In genomic region chr10:88386204-88386877, GRCh38 we compare ENCODE assay signal across 8 cellular contexts.
DNase-seq lines count a peak whose midpoint lies in the region; ATAC-seq, FAIRE-seq and TF ChIP-seq lines count a peak whose summit lies in the region.

No MANE protein-coding gene starts in this region.

- DNase-seq in Panc1 (ENCODE audit: low read depth, low spot score) (no peak), Right ventricle myocardium superior (no peak), suprapubic skin (ENCODE audit: low spot score in 2 of 2) (no peak), NCI-H510A treated with DMSO at 0.1 percent for 48 hours (lab: John Stamatoyannopoulos, UW) (no peak), H4 (ENCODE audit: low spot score) (no peak), H54 (ENCODE audit: insufficient read length, low spot score) (no peak)

- no peaks in the 10 kb centered on the region; the same call in 1 of the 2 replicates for H3K27me3 ChIP-seq in Panc1 (ENCODE audit: control insufficient read depth, insufficient read depth, low read length)
- no peaks in the 10 kb centered on the region for H3K27me3 ChIP-seq in suprapubic skin

- no peak for TF ChIP-seq POLR2A in suprapubic skin (IDR thresholded peaks at IDR 0.05)
- no peak for TF ChIP-seq POLR2A in H54 (IDR thresholded peaks at IDR 0.05; ENCODE audit: low read depth, low read length)

- in situ Hi-C loops in Panc1 (cut with HindIII; ENCODE audit: low pct_unique_long_range_greater_than_20kb, low sequenced_read_pairs): no loop called here

- H3K4me1 ChIP-seq in Panc1 (ENCODE audit: control insufficient read depth, insufficient read depth, low read length): peaks cover 11% of the 10 kb centered on the region
- H3K4me1 ChIP-seq in suprapubic skin: peaks cover 30% of the 10 kb centered on the region

- CTCF ChIA-PET in Panc1 (lab: Charles Lee): interaction anchor here (0.5 kb wide), 1 partner anchor 10 kb away, joined by 3 read pairs; no protein-coding TSS in a partner anchor

- H3K36me3 ChIP-seq in Panc1 (ENCODE audit: control insufficient read depth, insufficient read depth, low read length): no peaks in the 10 kb centered on the region
- no peaks in the 10 kb centered on the region for H3K36me3 ChIP-seq in suprapubic skin

- no peak for FAIRE-seq in H54 (lab: Jason Lieb, UNC)

- H3K9me3 ChIP-seq in Panc1 (ENCODE audit: control insufficient read depth, insufficient read depth, low read depth, low read length) (no peaks in the 10 kb centered on the region), suprapubic skin (no peaks in the 10 kb centered on the region)

- H3K27ac ChIP-seq in Panc1 (ENCODE audit: low read length) (peak overlapping the region; percentile 62; the same call in 1 of the 2 replicates), suprapubic skin (peak overlapping the region; percentile 32)

- ATAC-seq in GM18867 (IDR thresholded peaks at IDR 0.05; ENCODE audit: unreplicated experiment) (peak; percentile 40), HG02798 (IDR thresholded peaks at IDR 0.05; ENCODE audit: poor library complexity, unreplicated experiment) (peak; percentile 49), Panc1 (no peak), Right ventricle myocardium superior (ENCODE audit: poor library complexity) (peak; percentile 26)

- TF ChIP-seq CTCF in Panc1 (IDR thresholded peaks at IDR 0.05): no peak
- TF ChIP-seq CTCF in suprapubic skin (IDR thresholded peaks at IDR 0.05): no peak

- intact Hi-C loops in Panc1 (cut with micrococcal nuclease; ENCODE audit: unreplicated experiment) (loop anchor here (5.0 kb wide), 2 partner anchors 139 to 166 kb away; no protein-coding TSS in a partner anchor), Right ventricle myocardium superior (cut with DNase I) (loop anchor here (5.0 to 10.0 kb wide), 2 partner anchors 142 to 524 kb away; partner anchors contain the start of genes KLLN and PTEN)

- WGBS in suprapubic skin: 19% methylated on average over 3 of the region's 3 CpGs

- no peak for TF ChIP-seq EP300 in suprapubic skin (IDR thresholded peaks at IDR 0.05)

- BruUV-seq in Panc1 (replicated peaks; lab: Mats Ljungman, UMichigan): no TSS peak

- POLR2A ChIA-PET in Panc1 (lab: Charles Lee): interaction anchor here (0.6 kb wide), 1 partner anchor 567 kb away, joined by 7 read pairs; no protein-coding TSS in a partner anchor

- H3K4me3 ChIP-seq in Panc1 (ENCODE audit: low read depth in 2 of 2, low read length in 2 of 2) (no peak overlapping the region), suprapubic skin (no peak overlapping the region)
